In the genomic region with DNA sequence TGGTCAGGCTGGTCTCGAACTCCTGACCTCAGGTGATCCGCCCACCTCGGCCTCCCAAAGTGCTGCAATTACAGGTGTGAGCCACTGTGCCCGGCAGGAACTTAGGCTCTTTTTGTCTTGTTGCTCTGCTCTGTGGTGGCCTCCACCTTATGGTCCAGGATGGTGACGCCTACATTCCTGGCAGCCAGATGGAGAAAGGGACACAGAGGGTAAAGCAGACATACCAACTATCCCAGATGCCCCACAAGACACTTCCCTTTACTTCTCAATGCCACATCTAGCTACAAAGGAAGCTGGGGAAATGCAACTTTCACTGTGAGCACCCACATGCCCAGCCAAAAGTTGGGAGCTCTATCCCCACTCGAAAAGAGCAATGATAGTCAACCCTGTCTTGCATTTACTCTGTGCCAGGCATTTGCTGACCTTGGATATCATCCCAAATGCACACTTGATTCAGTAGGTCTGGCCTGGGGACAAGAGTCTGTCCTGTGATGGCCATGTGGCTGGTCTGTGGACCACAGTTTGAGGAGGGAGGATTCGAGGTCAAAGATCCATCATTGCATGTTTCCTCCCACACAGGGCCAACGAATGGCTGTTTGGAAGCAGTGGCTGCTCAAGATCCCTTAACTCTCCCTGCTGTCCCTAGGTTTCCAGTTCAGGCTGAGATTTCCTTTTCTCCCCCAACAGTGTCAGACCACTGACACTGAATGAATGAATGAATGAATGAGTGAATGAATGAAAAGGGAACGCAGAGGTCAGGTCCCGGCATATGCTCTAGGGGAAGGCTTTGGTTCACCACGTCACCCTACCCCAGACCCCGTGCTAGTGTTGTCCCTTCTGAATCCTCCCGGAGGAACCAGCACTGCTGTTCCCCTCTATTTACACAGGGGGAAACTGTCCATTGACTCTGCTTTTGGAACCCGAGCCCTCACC, we compare ENCODE assay signal across 8 cellular contexts. TPM values are rescaled to one million over a fixed set of nuclear protein-coding genes. Genes with fewer than 3 reads are reported as not detected.
DNase-seq lines count a peak whose midpoint lies in the region; ATAC-seq and TF ChIP-seq lines count a peak whose summit lies in the region.

No MANE protein-coding gene starts in this region.

- H2AK5ac ChIP-seq in neuronal stem cell (ENCODE audit: low read depth, low read length), result no peak overlapping the region

- peak overlapping the region; percentile 89 for H3K4me3 Mint-ChIP-seq in activated CD4-positive, alpha-beta T cell treated with anti-CD3 and anti-CD28 coated beads, Interleukin-2, amount 10 ng/mL, durations not matched to agents 24 days and 14 days
- peak overlapping the region; percentile 51 for H3K4me3 Mint-ChIP-seq in activated naive CD8-positive, alpha-beta T cell treated with anti-CD3 and anti-CD28 coated beads, Interleukin-2, amount 10 ng/mL, durations not matched to agents 7 days and 5 days
- H3K4me3 Mint-ChIP-seq in memory B cell, result peak overlapping the region; percentile 94

- TF ChIP-seq CTCF in suprapubic skin (IDR thresholded peaks at IDR 0.05), result no peak

- no peak overlapping the region for H3K23ac ChIP-seq in neuronal stem cell (ENCODE audit: low read depth, low read length, poor library complexity)

- H4K8ac ChIP-seq in neuronal stem cell (ENCODE audit: low read depth, low read length), result no peak overlapping the region

- H3K14ac ChIP-seq in neuronal stem cell (ENCODE audit: low read length), result no peak overlapping the region

- H3K4me2 ChIP-seq in neuronal stem cell (ENCODE audit: insufficient read depth, low read length, poor library complexity, severe bottlenecking), result no peak overlapping the region

- WGBS in suprapubic skin, result 84% methylated on average over 14 of the region's 14 CpGs
- WGBS in neuronal stem cell (ENCODE audit: extremely low coverage in 2 of 2, insufficient read length in 2 of 2, insufficient replicate concordance in 1 of 2), 2 donors, result no CpG with 5 or more reads among the region's 14 CpGs

- H3K9me3 ChIP-seq in suprapubic skin (no peaks in the 10 kb centered on the region), neuronal stem cell (replicated peaks in 1 of 2; ENCODE audit: control insufficient read depth in 2 of 2, insufficient read depth in 1 of 2, low read depth in 1 of 2, low read length in 2 of 2) (no peaks in the 10 kb centered on the region)

- no peak for DNase-seq in activated CD4-positive, alpha-beta T cell treated with anti-CD3 and anti-CD28 coated beads, Interleukin-2, amount 10 ng/mL, durations not matched to agents 24 days and 14 days
- DNase-seq in activated CD4-positive, alpha-beta T cell treated with anti-CD3 and anti-CD28 coated beads, Interleukin-2, amount 50 U/mL, for 48 hours, result no peak
- no peak for DNase-seq in activated naive CD8-positive, alpha-beta T cell treated with anti-CD3 and anti-CD28 coated beads, Interleukin-2, amount 10 ng/mL, durations not matched to agents 7 days and 5 days
- no peak for DNase-seq in memory B cell (ENCODE audit: low spot score in 2 of 2)
- DNase-seq in suprapubic skin (ENCODE audit: low spot score in 2 of 2), result no peak
- no peak for DNase-seq in neuronal stem cell (ENCODE audit: low spot score)
- no peak for DNase-seq in mesenteric fat pad (ENCODE audit: low spot score)
- no peak for DNase-seq in head of caudate nucleus

- peak overlapping the region; percentile 60 for H3K27ac Mint-ChIP-seq in activated CD4-positive, alpha-beta T cell treated with anti-CD3 and anti-CD28 coated beads, Interleukin-2, amount 10 ng/mL, durations not matched to agents 24 days and 14 days
- no peak overlapping the region for H3K27ac Mint-ChIP-seq in activated naive CD8-positive, alpha-beta T cell treated with anti-CD3 and anti-CD28 coated beads, Interleukin-2, amount 10 ng/mL, durations not matched to agents 7 days and 5 days
- H3K27ac Mint-ChIP-seq in memory B cell, result peak overlapping the region; percentile 98

- no peak overlapping the region for H2BK120ac ChIP-seq in neuronal stem cell (ENCODE audit: low read depth, low read length)

- H3K36me3 Mint-ChIP-seq in activated CD4-positive, alpha-beta T cell treated with anti-CD3 and anti-CD28 coated beads, Interleukin-2, amount 10 ng/mL, durations not matched to agents 24 days and 14 days (ENCODE audit: low read depth), result no peaks in the 10 kb centered on the region
- peaks cover 2% of the 10 kb centered on the region for H3K36me3 Mint-ChIP-seq in activated naive CD8-positive, alpha-beta T cell treated with anti-CD3 and anti-CD28 coated beads, Interleukin-2, amount 10 ng/mL, durations not matched to agents 7 days and 5 days
- peaks cover 2% of the 10 kb centered on the region for H3K36me3 Mint-ChIP-seq in memory B cell

- H2BK15ac ChIP-seq in neuronal stem cell (ENCODE audit: low read length), result no peak overlapping the region

- H3K4me3 ChIP-seq in suprapubic skin (no peak overlapping the region), neuronal stem cell (ENCODE audit: low read length in 2 of 2) (no peak overlapping the region)

- H3K36me3 ChIP-seq in suprapubic skin (no peaks in the 10 kb centered on the region), neuronal stem cell (replicated peaks in 1 of 2; ENCODE audit: control insufficient read depth in 2 of 2, insufficient read depth in 2 of 2, low read length in 2 of 2) (peaks cover 3 to 8% of the 10 kb centered on the region in 2 donors)

- H3K9me3 Mint-ChIP-seq in activated CD4-positive, alpha-beta T cell treated with anti-CD3 and anti-CD28 coated beads, Interleukin-2, amount 10 ng/mL, durations not matched to agents 24 days and 14 days, result no peaks in the 10 kb centered on the region
- no peaks in the 10 kb centered on the region for H3K9me3 Mint-ChIP-seq in activated naive CD8-positive, alpha-beta T cell treated with anti-CD3 and anti-CD28 coated beads, Interleukin-2, amount 10 ng/mL, durations not matched to agents 7 days and 5 days
- no peaks in the 10 kb centered on the region for H3K9me3 Mint-ChIP-seq in memory B cell

- intact Hi-C loops in activated CD4-positive, alpha-beta T cell treated with anti-CD3 and anti-CD28 coated beads, Interleukin-2, amount 10 ng/mL, durations not matched to agents 24 days and 14 days (cut with micrococcal nuclease), result loop anchor here (5.0 kb wide), 1 partner anchor 115 kb away; no protein-coding TSS in a partner anchor
- intact Hi-C loops in head of caudate nucleus (cut with DNase I), result loop anchor here (10.0 kb wide), 1 partner anchor 58 kb away; a partner anchor contains a TSS

- no peak overlapping the region for H3K18ac ChIP-seq in neuronal stem cell (ENCODE audit: low read length)

- no peaks in the 10 kb centered on the region for H3K27me3 ChIP-seq in suprapubic skin
- no peaks in the 10 kb centered on the region for H3K27me3 ChIP-seq in neuronal stem cell (ENCODE audit: control insufficient read depth in 3 of 3, insufficient read depth in 3 of 3, low read depth in 1 of 3, low read length in 3 of 3)

- H3K79me1 ChIP-seq in neuronal stem cell (ENCODE audit: low read depth, low read length), result no peaks in the 10 kb centered on the region

- no peak for ATAC-seq in activated naive CD8-positive, alpha-beta T cell treated with anti-CD3 and anti-CD28 coated beads, Interleukin-2, amount 10 ng/mL, durations not matched to agents 7 days and 5 days (ENCODE audit: low read depth)
- ATAC-seq in memory B cell (ENCODE audit: low read depth), result no peak

- H3K9ac ChIP-seq in neuronal stem cell (ENCODE audit: low read depth, low read length, poor library complexity), result no peak overlapping the region

- no peak for TF ChIP-seq POLR2A in suprapubic skin (IDR thresholded peaks at IDR 0.05)

- TF ChIP-seq EP300 in suprapubic skin (IDR thresholded peaks at IDR 0.05), result no peak

- no peak overlapping the region for H3K4ac ChIP-seq in neuronal stem cell (ENCODE audit: low read length)

- H3K27ac ChIP-seq in suprapubic skin (peak overlapping the region; percentile 58), neuronal stem cell (replicated peaks; ENCODE audit: low read length) (no peak overlapping the region)

- H2BK12ac ChIP-seq in neuronal stem cell (ENCODE audit: low read length), result no peak overlapping the region

- peaks cover 27% of the 10 kb centered on the region for H3K4me1 Mint-ChIP-seq in activated CD4-positive, alpha-beta T cell treated with anti-CD3 and anti-CD28 coated beads, Interleukin-2, amount 10 ng/mL, durations not matched to agents 24 days and 14 days
- peaks cover 32% of the 10 kb centered on the region for H3K4me1 Mint-ChIP-seq in activated naive CD8-positive, alpha-beta T cell treated with anti-CD3 and anti-CD28 coated beads, Interleukin-2, amount 10 ng/mL, durations not matched to agents 7 days and 5 days
- H3K4me1 Mint-ChIP-seq in memory B cell, result peaks cover 28% of the 10 kb centered on the region

- no peak overlapping the region for H2AFZ ChIP-seq in neuronal stem cell (ENCODE audit: low read length)

- no peak overlapping the region for H4K91ac ChIP-seq in neuronal stem cell (ENCODE audit: low read depth, low read length, poor library complexity)

- H3K27me3 Mint-ChIP-seq in activated CD4-positive, alpha-beta T cell treated with anti-CD3 and anti-CD28 coated beads, Interleukin-2, amount 10 ng/mL, durations not matched to agents 24 days and 14 days, result no peaks in the 10 kb centered on the region
- H3K27me3 Mint-ChIP-seq in activated naive CD8-positive, alpha-beta T cell treated with anti-CD3 and anti-CD28 coated beads, Interleukin-2, amount 10 ng/mL, durations not matched to agents 7 days and 5 days, result no peaks in the 10 kb centered on the region
- H3K27me3 Mint-ChIP-seq in memory B cell, result no peaks in the 10 kb centered on the region

- H3K4me1 ChIP-seq in suprapubic skin, result peaks cover 41% of the 10 kb centered on the region
- peaks cover 1 to 10% of the 10 kb centered on the region in 2 donors for H3K4me1 ChIP-seq in neuronal stem cell (ENCODE audit: control insufficient read depth in 2 of 2, insufficient read depth in 1 of 2, low read depth in 1 of 2, low read length in 2 of 2)

- no peak overlapping the region for H2BK5ac ChIP-seq in neuronal stem cell (ENCODE audit: low read length)

- POLR2A ChIA-PET in activated naive CD8-positive, alpha-beta T cell treated with anti-CD3 and anti-CD28 coated beads, Interleukin-2, amount 10 ng/mL, durations not matched to agents 7 days and 5 days (lab: Charles Lee), result interaction anchor here (0.6 to 4.1 kb wide), 2 partner anchors 25 to 61 kb away, joined by 3 to 16 read pairs; a partner anchor contains a TSS

RNA-seq across cellular contexts. Expression of a gene that starts 1.4 kb away (rescaled TPM):
- total RNA-seq in activated CD4-positive, alpha-beta T cell treated with anti-CD3 and anti-CD28 coated beads, Interleukin-2, amount 10 ng/mL, durations not matched to agents 24 days and 14 days, result 47.1 and 47.3 TPM in 2 replicates
- total RNA-seq in activated naive CD8-positive, alpha-beta T cell treated with anti-CD3 and anti-CD28 coated beads, Interleukin-2, amount 10 ng/mL, durations not matched to agents 7 days and 5 days, result 10 to 100 TPM; 59.5 to 63.2 TPM
- total RNA-seq in suprapubic skin, result 100 to 1,000 TPM in 1 of 4 donors, 10 to 100 TPM in 3; 81.2 to 106 (median 91.8) TPM
- polyA plus RNA-seq in neuronal stem cell (2013, experiment 1 of 2), result 73.5 TPM
- 73.3 TPM for polyA plus RNA-seq in neuronal stem cell (2013, experiment 2 of 2)
- 201 TPM for total RNA-seq in mesenteric fat pad
